Comparison of ENCODE assay signal across 8 cellular contexts in the genomic region with DNA sequence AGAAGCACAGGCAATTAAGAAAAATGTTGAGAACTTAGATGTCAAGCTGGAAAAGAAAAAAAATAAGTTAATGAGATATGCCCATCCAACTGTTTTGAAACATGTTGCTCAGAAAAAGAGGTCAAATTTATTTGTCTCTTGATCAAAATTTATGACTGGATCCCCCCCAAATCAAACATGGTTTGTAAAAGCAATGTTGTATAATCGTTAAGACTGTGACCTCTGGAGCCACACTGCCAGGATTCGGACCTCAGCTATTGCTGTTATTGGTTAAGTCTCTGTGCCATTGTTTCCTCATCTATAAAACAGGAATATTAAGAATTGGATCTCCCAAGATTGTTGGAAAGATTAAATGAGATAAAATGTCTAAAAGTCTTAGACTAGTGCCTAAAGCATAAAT. TPM values are rescaled to one million over a fixed set of nuclear protein-coding genes. Genes with fewer than 3 reads are reported as not detected.
"Had no signal": no experiment of that assay in that cellular context is flagged by ENCODE, and none has a peak within 500 bp of the region (broad histone marks: within the 10 kb centered on the region; RNA-seq: fewer than 3 reads in every experiment).

No MANE protein-coding gene starts in this region.

- DNase-seq: GDM1, GF-D8 had no signal

- H3K4me3 ChIP-seq: GM12878 had no signal

- ATAC-seq: GM12878 had no signal

- FAIRE-seq: G401.6, GM12878, GM12891, GM12892, GM19239 had no signal

RNA-seq across cellular contexts. Expression of a gene that starts 51.9 kb away (rescaled TPM):
- total RNA-seq: G401 had no signal
